ENCODE assay signal across 8 cellular contexts in the genomic region with DNA sequence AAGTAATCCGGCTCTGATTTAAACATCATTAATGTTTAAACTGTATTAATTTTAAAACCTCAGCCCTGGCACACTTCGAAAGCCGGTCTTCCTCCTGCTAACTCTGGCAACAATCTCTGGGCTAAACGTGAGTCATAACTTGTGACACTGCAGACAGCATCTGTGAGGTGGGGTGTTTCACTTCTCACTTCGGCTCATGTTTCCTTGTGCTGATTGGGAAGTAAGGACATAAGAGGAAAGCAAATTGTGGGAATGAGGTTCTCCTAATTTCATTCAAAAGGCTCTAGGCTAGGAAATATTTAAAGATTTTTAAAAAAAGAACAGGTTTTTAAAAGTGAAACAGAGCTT.
DNase-seq lines count a peak whose midpoint lies in the region; ATAC-seq and TF ChIP-seq lines count a peak whose summit lies in the region.

No MANE protein-coding gene starts in this region.

- no peak for TF ChIP-seq CTCF in Caco-2 (IDR thresholded peaks at IDR 0.05; ENCODE audit: insufficient read depth in 1 of 2, low read depth in 1 of 2, low read length in 1 of 2, severe bottlenecking in 1 of 2, unreplicated experiment in 1 of 2)
- TF ChIP-seq CTCF in WTC11 (IDR thresholded peaks at IDR 0.05), result no peak
- no peak for TF ChIP-seq CTCF in CD4-positive, alpha-beta T cell (IDR thresholded peaks at IDR 0.05)
- no peak for TF ChIP-seq CTCF in BE2C (IDR thresholded peaks at IDR 0.05; ENCODE audit: low read depth, low read length)

- no peak overlapping the region for H3K27ac Mint-ChIP-seq in Caco-2 (ENCODE audit: unreplicated experiment)
- peak overlapping the region; percentile 73 for H3K27ac Mint-ChIP-seq in WTC11
- no peak overlapping the region for H3K27ac Mint-ChIP-seq in CD4-positive, alpha-beta T cell

- no peaks in the 10 kb centered on the region for H3K9me3 Mint-ChIP-seq in Caco-2 (ENCODE audit: unreplicated experiment)
- H3K9me3 Mint-ChIP-seq in WTC11, result peaks cover 8% of the 10 kb centered on the region
- H3K9me3 Mint-ChIP-seq in CD4-positive, alpha-beta T cell, result no peaks in the 10 kb centered on the region

- H3K4me3 Mint-ChIP-seq in Caco-2 (ENCODE audit: unreplicated experiment) (peak overlapping the region; percentile 56), WTC11 (no peak overlapping the region)
- H3K4me3 Mint-ChIP-seq in CD4-positive, alpha-beta T cell, result no peak overlapping the region

- H3K36me3 Mint-ChIP-seq in Caco-2 (ENCODE audit: insufficient read depth, unreplicated experiment), result no peaks in the 10 kb centered on the region
- peaks cover 9% of the 10 kb centered on the region for H3K36me3 Mint-ChIP-seq in WTC11
- no peaks in the 10 kb centered on the region for H3K36me3 Mint-ChIP-seq in CD4-positive, alpha-beta T cell (ENCODE audit: low read depth)

- no TSS peak for BruUV-seq in Caco-2 (replicated peaks; lab: Mats Ljungman, UMichigan)

- peaks cover 6% of the 10 kb centered on the region; the same call in 1 of the 2 replicates for H3K4me1 ChIP-seq in Caco-2
- no peaks in the 10 kb centered on the region for H3K4me1 ChIP-seq in BE2C

- H3K4me1 Mint-ChIP-seq in Caco-2 (ENCODE audit: low read depth, unreplicated experiment), result no peaks in the 10 kb centered on the region
- peaks cover 18% of the 10 kb centered on the region for H3K4me1 Mint-ChIP-seq in WTC11
- H3K4me1 Mint-ChIP-seq in CD4-positive, alpha-beta T cell (ENCODE audit: low read depth), result no peaks in the 10 kb centered on the region

- POLR2A ChIA-PET in Caco-2 (lab: Charles Lee), result no interaction called here
- POLR2A ChIA-PET in WTC11 (lab: Charles Lee), result no interaction called here
- POLR2A ChIA-PET in CD4-positive, alpha-beta T cell (lab: Charles Lee), result no interaction called here

- H3K27me3 Mint-ChIP-seq in Caco-2 (ENCODE audit: insufficient read depth, unreplicated experiment) (no peaks in the 10 kb centered on the region), WTC11 (ENCODE audit: low read depth) (no peaks in the 10 kb centered on the region; the same call in 1 of the 2 replicates)
- no peaks in the 10 kb centered on the region for H3K27me3 Mint-ChIP-seq in CD4-positive, alpha-beta T cell

- intact Hi-C loops in Caco-2 (cut with micrococcal nuclease; ENCODE audit: unreplicated experiment), result no loop called here
- intact Hi-C loops in CD4-positive, alpha-beta T cell (cut with DNase I, micrococcal nuclease), result no loop called here

- H3K27ac ChIP-seq in CD4-positive, alpha-beta T cell (ENCODE audit: low read depth, low read length), result no peak overlapping the region

- H3K36me3 ChIP-seq in Caco-2 (ENCODE audit: control insufficient read depth, insufficient read depth, low read length) (no peaks in the 10 kb centered on the region), BE2C (no peaks in the 10 kb centered on the region)

- H3K9me3 ChIP-seq in Caco-2 (no peaks in the 10 kb centered on the region), BE2C (no peaks in the 10 kb centered on the region)
- H3K9me3 ChIP-seq in CD4-positive, alpha-beta T cell (ENCODE audit: control insufficient read depth, low read length), result no peaks in the 10 kb centered on the region

- DNase-seq in Caco-2 (peak in 1 of 2 experiments; percentile 10), WTC11 (ENCODE audit: low spot score) (no peak), kidney glomerular epithelial cell (lab: John Stamatoyannopoulos, UW) (peak; percentile 49), BE2C (no peak)
- DNase-seq in CD4-positive, alpha-beta T cell, result no peak
- no peak for DNase-seq in activated CD8-positive, alpha-beta memory T cell treated with anti-CD3 and anti-CD28 coated beads, Interleukin-2, amount 50 U/mL, for 4 hours

- H3K27me3 ChIP-seq in Caco-2 (replicated peaks; ENCODE audit: control insufficient read depth, insufficient read depth, low read length) (no peaks in the 10 kb centered on the region), BE2C (no peaks in the 10 kb centered on the region)
- no peaks in the 10 kb centered on the region for H3K27me3 ChIP-seq in CD4-positive, alpha-beta T cell (ENCODE audit: control insufficient read depth, insufficient read depth, low read length)

- CTCF ChIA-PET in Caco-2 (lab: Charles Lee), result no interaction called here
- CTCF ChIA-PET in WTC11 (lab: Charles Lee), result no interaction called here
- CTCF ChIA-PET in CD4-positive, alpha-beta T cell (lab: Charles Lee), result no interaction called here

- ATAC-seq in HG03066 (IDR thresholded peaks at IDR 0.05; ENCODE audit: low read depth, unreplicated experiment) (peak; percentile 58), WTC11 (no peak), GM21717 (IDR thresholded peaks at IDR 0.05; ENCODE audit: unreplicated experiment) (no peak)
- ATAC-seq in CD4-positive, alpha-beta T cell (ENCODE audit: poor library complexity), result no peak

- H3K4me3 ChIP-seq in Caco-2 (ENCODE audit: low read depth, low read length) (no peak overlapping the region), BE2C (ENCODE audit: low read depth, low read length) (no peak overlapping the region)

TF ChIP-seq in WTC11, 78 proteins besides CTCF, POLR2A, EP300 and RAD21:
- TF ChIP-seq GRHL2 (CRISPR knock-in tag; IDR thresholded peaks at IDR 0.05; ENCODE audit: insufficient replicate concordance, severe bottlenecking), result no peak
